ENCODE assay signal across 17 cellular contexts in genomic region chr1:48758976-48759375, GRCh38. TPM values are rescaled to one million over a fixed set of nuclear protein-coding genes. Genes with fewer than 3 reads are reported as not detected.
DNase-seq lines count a peak whose midpoint lies in the region; ATAC-seq and TF ChIP-seq lines count a peak whose summit lies in the region.
"Had no signal": no experiment of that assay in that cellular context is flagged by ENCODE, and none has a peak within 500 bp of the region (broad histone marks: within the 10 kb centered on the region; RNA-seq: fewer than 3 reads in every experiment).

No MANE protein-coding gene starts in this region.

- CTCF ChIA-PET in activated CD4-positive, alpha-beta T cell treated with anti-CD3 and anti-CD28 coated beads for 36 hours (lab: Charles Lee), result no interaction called here

- no peaks in the 10 kb centered on the region for H3K9me3 Mint-ChIP-seq in activated CD4-positive, alpha-beta T cell treated with anti-CD3 and anti-CD28 coated beads for 36 hours (ENCODE audit: low read depth)
- no peaks in the 10 kb centered on the region for H3K9me3 Mint-ChIP-seq in stimulated activated memory B cell treated with anti-CD40 and anti-IgM and Interleukin-4, amounts not matched to agents 10 μg/mL and 1 μg/mL and 100 μg/mL, for 72 hours
- H3K9me3 Mint-ChIP-seq: CD4-positive, alpha-beta T cell; CD8-positive, alpha-beta T cell had no signal

- TF ChIP-seq CTCF in OCI-LY3 (IDR thresholded peaks at IDR 0.05; ENCODE audit: low read depth, low read length) (no peak), BE2C (IDR thresholded peaks at IDR 0.05; ENCODE audit: low read depth, low read length) (no peak)

- peak overlapping the region; percentile 88; the same call in 1 of the 2 replicates for H3K4me2 ChIP-seq in OCI-LY3 (ENCODE audit: low read length)
- H3K4me2 ChIP-seq: BLaER1 treated with 17β-estradiol and CSF1 and Interleukin-3, amounts not matched to agents 10 nM and 100 nM had no signal

- intact Hi-C loops in activated CD4-positive, alpha-beta T cell treated with anti-CD3 and anti-CD28 coated beads for 36 hours (cut with DNase I, micrococcal nuclease), result no loop called here

- H3K27me3 ChIP-seq in OCI-LY3 (ENCODE audit: low read depth, low read length) (no peaks in the 10 kb centered on the region), BE2C (no peaks in the 10 kb centered on the region)
- H3K27me3 ChIP-seq: BLaER1 treated with 17β-estradiol and CSF1 and Interleukin-3, amounts not matched to agents 10 nM and 100 nM had no signal

- H3K36me3 ChIP-seq in OCI-LY3 (replicated peaks; ENCODE audit: low read depth, low read length) (peaks cover 78% of the 10 kb centered on the region), BE2C (no peaks in the 10 kb centered on the region)

- H3K27ac ChIP-seq in OCI-LY3 (ENCODE audit: low read length), result peak overlapping the region; percentile 94; the same call in 1 of the 2 replicates
- H3K27ac ChIP-seq: 22Rv1; BLaER1 treated with 17β-estradiol and CSF1 and Interleukin-3, amounts not matched to agents 10 nM and 100 nM; C4-2B had no signal

- peaks cover 80% of the 10 kb centered on the region for H3K4me1 ChIP-seq in OCI-LY3 (ENCODE audit: low read length)
- no peaks in the 10 kb centered on the region for H3K4me1 ChIP-seq in BE2C

- peak overlapping the region; percentile 27 for H3K27ac Mint-ChIP-seq in activated CD4-positive, alpha-beta T cell treated with anti-CD3 and anti-CD28 coated beads for 36 hours
- peak overlapping the region; percentile 67 for H3K27ac Mint-ChIP-seq in stimulated activated memory B cell treated with anti-CD40 and anti-IgM and Interleukin-4, amounts not matched to agents 10 μg/mL and 1 μg/mL and 100 μg/mL, for 72 hours
- H3K27ac Mint-ChIP-seq: CD4-positive, alpha-beta T cell; CD8-positive, alpha-beta T cell had no signal

- peaks cover 16% of the 10 kb centered on the region for H3K36me3 Mint-ChIP-seq in activated CD4-positive, alpha-beta T cell treated with anti-CD3 and anti-CD28 coated beads for 36 hours (ENCODE audit: low read depth)
- peaks cover 77% of the 10 kb centered on the region for H3K36me3 Mint-ChIP-seq in stimulated activated memory B cell treated with anti-CD40 and anti-IgM and Interleukin-4, amounts not matched to agents 10 μg/mL and 1 μg/mL and 100 μg/mL, for 72 hours

- H3K4me3 Mint-ChIP-seq in activated CD4-positive, alpha-beta T cell treated with anti-CD3 and anti-CD28 coated beads for 36 hours, result no peak overlapping the region
- H3K4me3 Mint-ChIP-seq in stimulated activated memory B cell treated with anti-CD40 and anti-IgM and Interleukin-4, amounts not matched to agents 10 μg/mL and 1 μg/mL and 100 μg/mL, for 72 hours, result no peak overlapping the region
- H3K4me3 Mint-ChIP-seq: CD4-positive, alpha-beta T cell; CD8-positive, alpha-beta T cell had no signal

- peaks cover 82% of the 10 kb centered on the region for H3K79me2 ChIP-seq in OCI-LY3 (ENCODE audit: low read length)

- H3K9ac ChIP-seq in OCI-LY3 (ENCODE audit: low read length), result no peak overlapping the region
- H3K9ac ChIP-seq: BLaER1 treated with 17β-estradiol and CSF1 and Interleukin-3, amounts not matched to agents 10 nM and 100 nM had no signal

- H2AFZ ChIP-seq in OCI-LY3 (ENCODE audit: low read depth, low read length), result no peak overlapping the region

- POLR2A ChIA-PET in activated CD4-positive, alpha-beta T cell treated with anti-CD3 and anti-CD28 coated beads for 36 hours (lab: Charles Lee), result no interaction called here

- H3K9me3 ChIP-seq in OCI-LY3 (ENCODE audit: insufficient read depth, low read length) (no peaks in the 10 kb centered on the region), BE2C (no peaks in the 10 kb centered on the region)
- H3K9me3 ChIP-seq: BLaER1 treated with 17β-estradiol and CSF1 and Interleukin-3, amounts not matched to agents 10 nM and 100 nM; Caco-2 had no signal

- no peak for ATAC-seq in activated CD4-positive, alpha-beta T cell treated with anti-CD3 and anti-CD28 coated beads for 36 hours
- no peak for ATAC-seq in stimulated activated memory B cell treated with anti-CD40 and anti-IgM and Interleukin-4, amounts not matched to agents 10 μg/mL and 1 μg/mL and 100 μg/mL, for 72 hours
- ATAC-seq: CD8-positive, alpha-beta T cell had no signal

- peaks cover 21% of the 10 kb centered on the region for H4K20me1 ChIP-seq in OCI-LY3 (ENCODE audit: insufficient read depth, low read length)

- H3K4me1 Mint-ChIP-seq in activated CD4-positive, alpha-beta T cell treated with anti-CD3 and anti-CD28 coated beads for 36 hours, result peaks cover 4% of the 10 kb centered on the region
- peaks cover 88% of the 10 kb centered on the region for H3K4me1 Mint-ChIP-seq in stimulated activated memory B cell treated with anti-CD40 and anti-IgM and Interleukin-4, amounts not matched to agents 10 μg/mL and 1 μg/mL and 100 μg/mL, for 72 hours

- H3K27me3 Mint-ChIP-seq in activated CD4-positive, alpha-beta T cell treated with anti-CD3 and anti-CD28 coated beads for 36 hours, result no peaks in the 10 kb centered on the region
- H3K27me3 Mint-ChIP-seq in stimulated activated memory B cell treated with anti-CD40 and anti-IgM and Interleukin-4, amounts not matched to agents 10 μg/mL and 1 μg/mL and 100 μg/mL, for 72 hours, result no peaks in the 10 kb centered on the region
- H3K27me3 Mint-ChIP-seq: CD4-positive, alpha-beta T cell had no signal

- no peak for DNase-seq in activated CD4-positive, alpha-beta T cell treated with anti-CD3 and anti-CD28 coated beads for 36 hours
- DNase-seq in activated CD4-positive, alpha-beta T cell treated with anti-CD3 and anti-CD28 coated beads for 1 hour, result no peak
- DNase-seq in A172 (ENCODE audit: low spot score) (no peak), BE2C (no peak)
- DNase-seq: ACHN; Caco-2; Calu3; CD4-positive, alpha-beta T cell; CD8-positive, alpha-beta T cell; DMS79 treated with DMSO at 0.1 percent for 48 hours; GF-D8 had no signal

- H3K4me3 ChIP-seq in OCI-LY3 (ENCODE audit: low read length) (no peak overlapping the region), BE2C (ENCODE audit: low read depth, low read length) (no peak overlapping the region)
- H3K4me3 ChIP-seq: BLaER1 treated with 17β-estradiol and CSF1 and Interleukin-3, amounts not matched to agents 10 nM and 100 nM had no signal

RNA-seq across cellular contexts. Expression of gene BEND5, which starts 17.7 kb away (rescaled TPM):
- 10 to 100 TPM; 25.9 to 34.7 TPM for total RNA-seq in activated CD4-positive, alpha-beta T cell treated with anti-CD3 and anti-CD28 coated beads for 36 hours
- not detected in 2 replicates for total RNA-seq in A172 (2014; rRNA removed; shearing (Covaris generic))
- 6.9 TPM for polyA plus RNA-seq in BE2C (2012; ENCODE audit: insufficient read depth, insufficient read length, low read depth)
- polyA plus RNA-seq: BJ had no signal

Comparison
In these comparisons a context has a peak if more than half of its experiments do, and no peak if none do; other contexts are left out.
1. RNA of gene BEND5, which starts 17.7 kb away (total RNA-seq): 25.9 to 34.7 TPM in activated CD4-positive, alpha-beta T cell treated with anti-CD3 and anti-CD28 coated beads for 36 hours; not detected in A172; every median in the first group is over 10 times any median in the second.